15 cellular contexts compared by ENCODE assay signal in the genomic region with DNA sequence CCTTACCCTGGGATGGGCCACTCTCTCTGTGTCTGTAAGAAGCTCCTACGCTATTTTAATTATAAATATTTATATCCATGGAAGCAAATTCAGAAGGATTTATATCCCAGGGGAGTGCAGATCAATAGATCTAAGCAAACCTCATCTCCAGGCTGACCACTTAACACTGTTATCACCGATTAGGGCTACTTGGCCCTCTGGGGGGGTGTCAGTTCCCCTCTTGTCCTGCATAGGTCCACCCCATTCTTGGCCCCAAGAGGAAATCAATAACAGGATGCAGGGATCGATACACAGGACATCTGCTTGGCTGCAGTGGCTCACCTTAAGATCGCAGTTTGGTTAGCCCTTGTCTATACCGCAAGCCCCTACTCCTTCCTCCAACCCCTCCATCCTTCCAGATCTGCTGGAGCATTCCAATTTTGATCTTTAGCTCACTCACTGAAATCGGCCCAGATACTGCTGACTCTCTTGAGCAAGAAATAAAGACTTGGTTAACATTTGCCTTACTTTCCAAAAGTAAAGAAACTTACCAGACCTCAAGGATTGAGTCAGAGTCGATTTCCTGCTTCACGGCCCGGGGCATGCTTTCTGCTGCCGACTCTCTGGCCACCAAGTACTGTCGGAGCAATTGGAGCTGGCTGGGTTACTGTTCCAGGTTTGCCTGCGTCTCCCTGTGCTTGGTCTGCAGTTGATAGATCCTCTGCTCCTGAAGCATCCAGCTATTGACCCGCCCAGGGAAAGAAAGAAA.
"Had no signal": no experiment of that assay in that cellular context is flagged by ENCODE, and none has a peak within 500 bp of the region (broad histone marks: within the 10 kb centered on the region; RNA-seq: fewer than 3 reads in every experiment).

No MANE protein-coding gene starts in this region.

- H3K27ac Mint-ChIP-seq: activated naive CD8-positive, alpha-beta T cell treated with anti-CD3 and anti-CD28 coated beads for 36 hours; stimulated activated naive CD8-positive, alpha-beta T cell treated with anti-CD3 and anti-CD28 coated beads, Interleukin-15, amount 100 ng/mL, for 72 hours had no signal

- H3K9me3 Mint-ChIP-seq: activated naive CD8-positive, alpha-beta T cell treated with anti-CD3 and anti-CD28 coated beads for 36 hours; stimulated activated naive CD8-positive, alpha-beta T cell treated with anti-CD3 and anti-CD28 coated beads, Interleukin-15, amount 100 ng/mL, for 72 hours had no signal

- H3K4me3 Mint-ChIP-seq: activated naive CD8-positive, alpha-beta T cell treated with anti-CD3 and anti-CD28 coated beads for 36 hours; stimulated activated naive CD8-positive, alpha-beta T cell treated with anti-CD3 and anti-CD28 coated beads, Interleukin-15, amount 100 ng/mL, for 72 hours had no signal

- H3K4me1 Mint-ChIP-seq: activated naive CD8-positive, alpha-beta T cell treated with anti-CD3 and anti-CD28 coated beads for 36 hours; stimulated activated naive CD8-positive, alpha-beta T cell treated with anti-CD3 and anti-CD28 coated beads, Interleukin-15, amount 100 ng/mL, for 72 hours had no signal

- H3K27me3 ChIP-seq: cardiac muscle cell, colonic mucosa, gastrocnemius medialis, pancreas had no signal

- H3K27ac ChIP-seq: cardiac muscle cell, colonic mucosa, gastrocnemius medialis, pancreas had no signal

- H3K4me3 ChIP-seq: cardiac muscle cell, colonic mucosa, gastrocnemius medialis, pancreas had no signal

- DNase-seq: activated CD4-positive, alpha-beta T cell treated with anti-CD3 and anti-CD28 coated beads for 1 hour; activated CD4-positive, alpha-beta T cell treated with anti-CD3 and anti-CD28 coated beads, Interleukin-2, amount 50 U/mL, for 48 hours; activated gamma-delta T cell; activated naive CD8-positive, alpha-beta T cell treated with anti-CD3 and anti-CD28 coated beads for 36 hours; activated T-cell treated with anti-CD3 and anti-CD28 coated beads, Interleukin-2, amount 50 U/mL, for 48 hours; aorta; colonic mucosa; gastrocnemius medialis; kidney; left ventricle myocardium superior; pancreas; stimulated activated CD4-positive, alpha-beta T cell treated with anti-CD3 and anti-CD28 coated beads, Interleukin-15, amount 100 ng/mL, for 24 hours; stimulated activated CD4-positive, alpha-beta T cell treated with anti-CD3 and anti-CD28 coated beads, Interleukin-4, amount 100 ng/mL, for 24 hours; stimulated activated naive CD8-positive, alpha-beta T cell treated with anti-CD3 and anti-CD28 coated beads, Interleukin-15, amount 100 ng/mL, for 72 hours had no signal

- H3K27me3 Mint-ChIP-seq: activated naive CD8-positive, alpha-beta T cell treated with anti-CD3 and anti-CD28 coated beads for 36 hours; stimulated activated naive CD8-positive, alpha-beta T cell treated with anti-CD3 and anti-CD28 coated beads, Interleukin-15, amount 100 ng/mL, for 72 hours had no signal

- H3K4me1 ChIP-seq: colonic mucosa, gastrocnemius medialis, pancreas had no signal

- H3K36me3 Mint-ChIP-seq: activated naive CD8-positive, alpha-beta T cell treated with anti-CD3 and anti-CD28 coated beads for 36 hours had no signal

- ATAC-seq: left ventricle myocardium superior; pancreas; stimulated activated naive CD8-positive, alpha-beta T cell treated with anti-CD3 and anti-CD28 coated beads, Interleukin-15, amount 100 ng/mL, for 72 hours had no signal

- H3K36me3 ChIP-seq: cardiac muscle cell, colonic mucosa, gastrocnemius medialis, pancreas had no signal

- H3K9me3 ChIP-seq: colonic mucosa, gastrocnemius medialis, pancreas had no signal
